ENCODE assay signal across 9 cellular contexts in the genomic region with DNA sequence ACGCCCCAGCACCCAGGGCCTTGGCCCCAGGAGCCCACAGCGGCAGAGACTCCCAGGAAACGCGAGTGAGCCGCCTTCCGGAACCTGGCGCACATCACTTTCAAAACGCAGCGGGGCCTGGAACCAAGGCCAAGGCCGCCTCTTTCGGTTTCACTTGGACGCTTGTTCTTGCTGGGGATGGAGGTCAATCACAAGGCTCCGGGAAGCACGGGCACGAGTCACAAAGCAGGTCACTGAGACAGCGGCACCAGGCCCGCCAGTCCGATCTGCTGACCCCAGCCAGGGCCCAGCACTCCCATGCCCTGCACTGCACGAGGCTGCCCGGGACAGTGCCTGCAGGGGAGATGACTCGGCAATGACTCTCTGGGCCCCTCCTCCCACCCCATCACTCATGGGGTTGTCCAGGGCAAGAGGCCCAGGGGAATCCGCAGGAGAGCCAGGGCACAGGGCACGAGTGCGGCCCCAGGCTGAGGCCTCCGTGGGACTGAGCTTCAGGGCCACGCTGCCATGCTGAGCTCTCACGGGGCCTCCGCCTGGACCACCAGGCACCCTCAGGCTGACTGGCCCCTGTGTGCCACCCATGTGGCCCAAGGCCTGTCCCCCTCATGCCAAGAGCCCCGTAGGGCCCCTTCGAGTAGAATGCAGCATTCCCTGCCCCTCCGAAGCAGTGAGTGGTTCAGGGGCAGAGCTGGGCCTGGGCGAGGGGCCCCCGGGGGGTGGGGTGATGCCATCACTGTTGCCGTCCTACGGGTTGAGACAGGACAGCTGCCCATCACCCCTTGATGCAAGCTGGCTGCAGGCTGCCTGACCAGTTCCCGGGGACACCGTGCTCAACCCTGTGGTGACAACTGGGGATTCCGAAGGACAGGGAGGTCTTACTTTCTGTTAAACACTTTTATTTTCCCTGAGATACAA. TPM values are rescaled to one million over a fixed set of nuclear protein-coding genes. Genes with fewer than 3 reads are reported as not detected.
DNase-seq lines count a peak whose midpoint lies in the region; ATAC-seq and TF ChIP-seq lines count a peak whose summit lies in the region.
"Had no signal": no experiment of that assay in that cellular context is flagged by ENCODE, and none has a peak within 500 bp of the region (broad histone marks: within the 10 kb centered on the region; RNA-seq: fewer than 3 reads in every experiment).

No MANE protein-coding gene starts in this region.

- TF ChIP-seq CTCF in right atrium auricular region (IDR thresholded peaks at IDR 0.05) (no peak), cardiac fibroblast (IDR thresholded peaks at IDR 0.05; ENCODE audit: low read depth, low read length) (no peak)

- peak overlapping the region; percentile 38 for H4K8ac ChIP-seq in mesenchymal stem cell (ENCODE audit: low read length)

- no peak overlapping the region for H3K23ac ChIP-seq in mesenchymal stem cell (ENCODE audit: low read length in 2 of 2)

- H2BK120ac ChIP-seq in mesenchymal stem cell (ENCODE audit: low read depth, low read length), result peak overlapping the region; percentile 45

- H3K4me2 ChIP-seq in mesenchymal stem cell (ENCODE audit: low read length, poor library complexity, severe bottlenecking), result peak overlapping the region; percentile 3

- peak overlapping the region; percentile 72 for H4K91ac ChIP-seq in mesenchymal stem cell (ENCODE audit: low read length)

- peak; percentile 68 for DNase-seq in Right ventricle myocardium inferior (ENCODE audit: missing footprints)
- no peak for DNase-seq in right atrium auricular region (ENCODE audit: low spot score)
- DNase-seq in cardiac fibroblast (ENCODE audit: low read depth in 2 of 2), result peak; percentile 62 to 76
- DNase-seq in mesenchymal stem cell, result peak; percentile 91
- DNase-seq in ureter (ENCODE audit: low spot score), result peak; percentile 57
- no peak for DNase-seq in NCI-H2171 treated with DMSO at 0.1 percent for 48 hours (lab: John Stamatoyannopoulos, UW)
- DNase-seq: activated B cell treated with CpG ODN at 0.5 μM for 24 hours had no signal

- H3K14ac ChIP-seq in mesenchymal stem cell (ENCODE audit: low read length in 2 of 2), result no peak overlapping the region

- H3K9me3 ChIP-seq in right atrium auricular region (no peaks in the 10 kb centered on the region), mesenchymal stem cell (ENCODE audit: control insufficient read depth, low read length) (no peaks in the 10 kb centered on the region)

- no peaks in the 10 kb centered on the region for H3K27me3 ChIP-seq in right atrium auricular region
- H3K27me3 ChIP-seq in mesenchymal stem cell (ENCODE audit: control insufficient read depth in 1 of 2, insufficient read depth in 1 of 2, low read length in 2 of 2), result no peaks in the 10 kb centered on the region

- H3K4me3 ChIP-seq in right atrium auricular region (no peak overlapping the region), cardiac fibroblast (replicated peaks in 1 of 2; ENCODE audit: low read depth in 2 of 2, low read length in 2 of 2) (peak overlapping the region; percentile 13 to 34), mesenchymal stem cell (ENCODE audit: insufficient read depth in 1 of 2, low read depth in 1 of 2, low read length in 2 of 2) (peak overlapping the region; percentile 23 to 89)

- peak overlapping the region; percentile 31 to 46 for H2BK12ac ChIP-seq in mesenchymal stem cell (ENCODE audit: low read length in 2 of 2)

- H3K27ac ChIP-seq in right atrium auricular region (no peak overlapping the region), mesenchymal stem cell (ENCODE audit: low read length, poor library complexity, severe bottlenecking) (peak overlapping the region; percentile 51)

- no peak overlapping the region for H2AFZ ChIP-seq in mesenchymal stem cell (ENCODE audit: low read depth, low read length)

- H3K4ac ChIP-seq in mesenchymal stem cell (ENCODE audit: low read depth in 1 of 2, low read length in 2 of 2), result peak overlapping the region; percentile 37 to 58

- ATAC-seq in Right ventricle myocardium inferior (no peak), HG03097 (IDR thresholded peaks at IDR 0.05; ENCODE audit: low FRiP score, unreplicated experiment) (no peak), HG02678 (IDR thresholded peaks at IDR 0.05; ENCODE audit: unreplicated experiment) (no peak)

- H3K4me1 ChIP-seq in right atrium auricular region (peaks cover 0 to 33% of the 10 kb centered on the region in 2 donors), mesenchymal stem cell (ENCODE audit: control insufficient read depth, insufficient read depth, low read depth, low read length) (peaks cover 66% of the 10 kb centered on the region)

- H3K9ac ChIP-seq in mesenchymal stem cell (ENCODE audit: low read length), result peak overlapping the region; percentile 86

- peak overlapping the region; percentile 78 to 83 for H3K18ac ChIP-seq in mesenchymal stem cell (ENCODE audit: low read depth in 1 of 2, low read length in 2 of 2)

- peak overlapping the region; percentile 54 for H2AK5ac ChIP-seq in mesenchymal stem cell (ENCODE audit: low read length, severe bottlenecking)

- H2BK15ac ChIP-seq in mesenchymal stem cell (ENCODE audit: low read depth, poor library complexity, severe bottlenecking), result no peak overlapping the region

- WGBS in mesenchymal stem cell, result 62% methylated on average over 38 of the region's 38 CpGs

- intact Hi-C loops in Right ventricle myocardium inferior (cut with DNase I), result no loop called here

- no peak overlapping the region for H2BK5ac ChIP-seq in mesenchymal stem cell (ENCODE audit: low read depth, low read length, poor library complexity, severe bottlenecking)

- H3K36me3 ChIP-seq in right atrium auricular region (no peaks in the 10 kb centered on the region), mesenchymal stem cell (ENCODE audit: control insufficient read depth in 1 of 2, insufficient read depth in 2 of 2, low read depth in 1 of 2, low read length in 2 of 2) (peaks cover 15 to 60% of the 10 kb centered on the region in 2 experiments)

- peaks cover 2% of the 10 kb centered on the region for H3K79me1 ChIP-seq in mesenchymal stem cell (replicated peaks; ENCODE audit: low read length, poor library complexity, severe bottlenecking)

RNA-seq across cellular contexts. Expression of a gene that starts 4.9 kb away (rescaled TPM):
- total RNA-seq in Right ventricle myocardium inferior (14.7 TPM), right atrium auricular region (10 to 100 TPM; 14.7 to 17.7 TPM), ureter (122 TPM)
- 32.3 TPM for polyA plus RNA-seq in mesenchymal stem cell (2013, experiment 1 of 2)
- polyA plus RNA-seq in mesenchymal stem cell (2013, experiment 2 of 2), result 31.7 TPM

RNA-seq across cellular contexts. Expression of a gene that starts 36.4 kb away (rescaled TPM):
- 49.9 TPM for total RNA-seq in Right ventricle myocardium inferior
- total RNA-seq in right atrium auricular region, result 10 to 100 TPM; 62.0 to 64.7 TPM
- polyA plus RNA-seq in mesenchymal stem cell (2013, experiment 1 of 2), result 31.4 TPM
- polyA plus RNA-seq in mesenchymal stem cell (2013, experiment 2 of 2), result 31.8 TPM
- total RNA-seq in ureter, result 51.2 TPM

Comparison
In these comparisons a context has a peak if more than half of its experiments do, and no peak if none do; other contexts are left out.
1. DNase-seq: peak in Right ventricle myocardium inferior (single experiment), cardiac fibroblast (2 of 2), mesenchymal stem cell (single experiment) and ureter (single experiment); none in right atrium auricular region (single experiment) and NCI-H2171 treated with DMSO at 0.1 percent for 48 hours (single experiment).
2. H3K4me3 ChIP-seq: peak in cardiac fibroblast (2 of 2) and mesenchymal stem cell (2 of 2); none in right atrium auricular region (0 of 2).